Comparison of ENCODE assay signal across 8 cellular contexts in the genomic region with DNA sequence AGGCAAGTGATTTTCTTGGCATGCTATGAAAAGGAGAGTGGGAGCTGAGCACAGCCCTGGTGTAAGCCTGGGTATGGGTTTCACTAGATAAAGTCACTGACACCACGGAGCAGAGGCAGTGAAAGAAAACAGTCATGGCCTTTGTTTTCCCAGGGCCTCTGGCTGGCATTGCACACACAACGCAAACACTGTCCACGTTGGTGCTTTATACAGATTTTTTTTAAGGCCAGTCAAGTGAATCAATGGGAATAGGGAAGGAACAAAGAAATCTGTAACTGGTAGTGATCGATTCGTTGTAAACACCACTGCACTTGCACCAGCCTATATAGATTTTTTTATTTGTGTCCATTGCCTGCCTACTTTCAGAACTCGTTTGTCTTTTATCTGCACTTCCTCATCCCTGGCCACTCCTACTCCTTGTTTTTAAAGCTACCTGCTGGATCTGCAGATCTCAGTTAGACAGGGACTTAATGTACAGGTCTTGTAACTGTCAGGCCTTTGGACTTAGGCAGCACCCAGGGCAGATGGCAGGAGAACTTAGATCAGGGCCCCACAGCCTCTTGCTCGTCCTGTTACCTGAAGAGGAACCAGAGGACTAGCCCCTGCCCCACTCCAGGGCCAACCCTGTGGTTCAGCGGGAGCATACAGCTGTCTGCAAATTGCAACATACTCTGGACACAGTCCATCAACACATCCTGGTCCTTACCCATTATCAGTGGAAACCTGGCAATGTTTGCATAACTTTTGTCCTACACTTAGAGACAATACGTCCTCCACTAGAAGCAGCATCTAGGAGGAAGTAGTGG. TPM values are rescaled to one million over a fixed set of nuclear protein-coding genes. Genes with fewer than 3 reads are reported as not detected.
A peak's percentile ranks its signal among the peaks of the same experiment; 100 is the strongest.
DNase-seq lines count a peak whose midpoint lies in the region; ATAC-seq and TF ChIP-seq lines count a peak whose summit lies in the region.

No MANE protein-coding gene starts in this region.

- WGBS in mesodermal cell (ENCODE audit: insufficient coverage in 2 of 2), 2 experiments, result 89 to 90% methylated on average over 9 of the region's 9 CpGs

- H3K9me3 ChIP-seq in mesodermal cell (ENCODE audit: control insufficient read depth, low read length), result no peaks in the 10 kb centered on the region

- H3K4me3 ChIP-seq in mesodermal cell (ENCODE audit: extremely low read depth, insufficient read depth, low read length, poor library complexity, severe bottlenecking), result no peak overlapping the region

- no TSS peak for BruUV-seq in Calu3 (replicated peaks; lab: Mats Ljungman, UMichigan)

- no peak for TF ChIP-seq CTCF in Calu3 (IDR thresholded peaks at IDR 0.05; ENCODE audit: unreplicated experiment)

- no peak for ATAC-seq in HG03565 (IDR thresholded peaks at IDR 0.05; ENCODE audit: unreplicated experiment)
- ATAC-seq in activated naive CD4-positive, alpha-beta T cell treated with anti-CD3 and anti-CD28 coated beads, Interleukin-2, amount 50 U/mL, for 72 hours, result no peak
- no peak for ATAC-seq in HG03135 (IDR thresholded peaks at IDR 0.05; ENCODE audit: unreplicated experiment)

- DNase-seq in Calu3, result peak; percentile 61
- DNase-seq in NCI-H774 (lab: John Stamatoyannopoulos, UW), result peak; percentile 88
- no peak for DNase-seq in activated naive CD4-positive, alpha-beta T cell treated with anti-CD3 and anti-CD28 coated beads, Interleukin-2, amount 50 U/mL, for 72 hours (ENCODE audit: low spot score in 2 of 2)
- no peak for DNase-seq in activated T-cell treated with anti-CD3 and anti-CD28 coated beads, Interleukin-2, amount 50 U/mL, for 24 hours

- H3K27ac Mint-ChIP-seq in Calu3 (ENCODE audit: unreplicated experiment), result peak overlapping the region; percentile 80
- H3K27ac Mint-ChIP-seq in activated naive CD4-positive, alpha-beta T cell treated with anti-CD3 and anti-CD28 coated beads, Interleukin-2, amount 50 U/mL, for 72 hours, result no peak overlapping the region
- no peak overlapping the region for H3K27ac Mint-ChIP-seq in activated T-cell treated with anti-CD3 and anti-CD28 coated beads, Interleukin-2, amount 50 U/mL, for 24 hours

- no peaks in the 10 kb centered on the region for H3K9me3 Mint-ChIP-seq in Calu3 (ENCODE audit: low read depth, unreplicated experiment)
- no peaks in the 10 kb centered on the region for H3K9me3 Mint-ChIP-seq in activated naive CD4-positive, alpha-beta T cell treated with anti-CD3 and anti-CD28 coated beads, Interleukin-2, amount 50 U/mL, for 72 hours
- H3K9me3 Mint-ChIP-seq in activated T-cell treated with anti-CD3 and anti-CD28 coated beads, Interleukin-2, amount 50 U/mL, for 24 hours, result no peaks in the 10 kb centered on the region

- intact Hi-C loops in Calu3 (cut with micrococcal nuclease; ENCODE audit: unreplicated experiment), result loop anchor here (2.0 to 10.0 kb wide), 2 partner anchors 36 to 90 kb away; no protein-coding TSS in a partner anchor

- peaks cover 35% of the 10 kb centered on the region for H3K4me1 Mint-ChIP-seq in Calu3 (ENCODE audit: low read depth, unreplicated experiment)
- H3K4me1 Mint-ChIP-seq in activated T-cell treated with anti-CD3 and anti-CD28 coated beads, Interleukin-2, amount 50 U/mL, for 24 hours (ENCODE audit: low read depth), result peaks cover 42% of the 10 kb centered on the region

- no peaks in the 10 kb centered on the region for H3K36me3 Mint-ChIP-seq in Calu3 (ENCODE audit: insufficient read depth, unreplicated experiment)
- no peaks in the 10 kb centered on the region for H3K36me3 Mint-ChIP-seq in activated naive CD4-positive, alpha-beta T cell treated with anti-CD3 and anti-CD28 coated beads, Interleukin-2, amount 50 U/mL, for 72 hours
- no peaks in the 10 kb centered on the region for H3K36me3 Mint-ChIP-seq in activated T-cell treated with anti-CD3 and anti-CD28 coated beads, Interleukin-2, amount 50 U/mL, for 24 hours (ENCODE audit: low read depth)

- peak overlapping the region; percentile 49 for H3K4me3 Mint-ChIP-seq in Calu3 (ENCODE audit: low read depth, unreplicated experiment)
- H3K4me3 Mint-ChIP-seq in activated T-cell treated with anti-CD3 and anti-CD28 coated beads, Interleukin-2, amount 50 U/mL, for 24 hours, result no peak overlapping the region

- H3K4me1 ChIP-seq in mesodermal cell (ENCODE audit: control insufficient read depth, insufficient read depth, low read length, poor library complexity, severe bottlenecking), result peaks cover 35% of the 10 kb centered on the region

- no peaks in the 10 kb centered on the region for H3K27me3 Mint-ChIP-seq in Calu3 (ENCODE audit: unreplicated experiment)
- no peaks in the 10 kb centered on the region for H3K27me3 Mint-ChIP-seq in activated T-cell treated with anti-CD3 and anti-CD28 coated beads, Interleukin-2, amount 50 U/mL, for 24 hours

- H3K36me3 ChIP-seq in mesodermal cell (ENCODE audit: control insufficient read depth, insufficient read depth, low read length), result no peaks in the 10 kb centered on the region

- H3K27ac ChIP-seq in cingulate gyrus (ENCODE audit: low read depth, low read length) (peak overlapping the region; percentile 88), mesodermal cell (ENCODE audit: low read depth, low read length, severe bottlenecking) (peak overlapping the region; percentile 47)

- CTCF ChIA-PET in Calu3 (lab: Charles Lee), result interaction anchor here (0.5 to 1.9 kb wide), 6 partner anchors 8 to 480 kb away, joined by 3 to 7 read pairs (median 4); partner anchors contain the start of gene CRLF3

RNA-seq across cellular contexts. Expression of gene TMIGD1, which starts 10.6 kb away (rescaled TPM):
- not detected in 2 replicates for total RNA-seq in Calu3 (2022)
- polyA plus RNA-seq in mesodermal cell (2013, experiment 1 of 2), result not detected
- not detected for polyA plus RNA-seq in mesodermal cell (2013, experiment 2 of 2)
- not detected for total RNA-seq in activated naive CD4-positive, alpha-beta T cell treated with anti-CD3 and anti-CD28 coated beads, Interleukin-2, amount 50 U/mL, for 72 hours

RNA-seq across cellular contexts. Expression of gene CPD, which starts 34.2 kb away (rescaled TPM):
- total RNA-seq in Calu3 (2022), result 79.0 and 82.9 TPM in 2 replicates
- 58.5 TPM for polyA plus RNA-seq in mesodermal cell (2013, experiment 1 of 2)
- polyA plus RNA-seq in mesodermal cell (2013, experiment 2 of 2), result 44.8 TPM
- total RNA-seq in activated naive CD4-positive, alpha-beta T cell treated with anti-CD3 and anti-CD28 coated beads, Interleukin-2, amount 50 U/mL, for 72 hours, result 10 to 100 TPM; 37.7 to 66.1 TPM

RNA-seq across cellular contexts. Expression of gene BLMH, which starts 52.7 kb away (rescaled TPM):
- total RNA-seq in Calu3 (2022), result 28.2 and 33.7 TPM in 2 replicates
- polyA plus RNA-seq in mesodermal cell (2013, experiment 1 of 2), result 66.6 TPM
- polyA plus RNA-seq in mesodermal cell (2013, experiment 2 of 2), result 63.0 TPM
- total RNA-seq in activated naive CD4-positive, alpha-beta T cell treated with anti-CD3 and anti-CD28 coated beads, Interleukin-2, amount 50 U/mL, for 72 hours, result 10 to 100 TPM; 38.3 to 54.7 TPM

Comparison
In these comparisons a context has a peak if more than half of its experiments do, and no peak if none do; other contexts are left out.
1. DNase-seq: peak in Calu3 (single experiment) and NCI-H774 (single experiment); none in activated naive CD4-positive, alpha-beta T cell treated with anti-CD3 and anti-CD28 coated beads, Interleukin-2, amount 50 U/mL, for 72 hours (0 of 2) and activated T-cell treated with anti-CD3 and anti-CD28 coated beads, Interleukin-2, amount 50 U/mL, for 24 hours (single experiment).